In the genomic region with DNA sequence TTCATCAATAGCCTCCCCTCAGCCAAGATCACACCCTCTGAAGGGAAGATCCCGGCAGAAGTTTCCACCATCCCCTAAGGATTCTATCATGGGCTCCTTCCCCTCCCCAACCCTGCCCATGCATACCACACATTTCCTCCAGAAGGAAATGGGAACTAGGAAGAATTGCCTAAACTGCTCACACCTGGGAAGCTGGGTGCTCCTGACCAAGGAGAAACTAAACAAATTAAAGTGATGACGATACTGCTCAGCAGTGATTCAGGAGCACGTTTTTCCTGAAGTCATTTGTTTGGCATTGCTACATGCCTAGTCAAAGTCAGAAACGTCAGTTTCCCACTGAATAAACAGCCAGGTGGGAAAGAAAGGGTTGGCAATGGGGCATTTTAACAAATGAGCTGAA, we compare ENCODE assay signal across 24 cellular contexts.
DNase-seq lines count a peak whose midpoint lies in the region; ATAC-seq and TF ChIP-seq lines count a peak whose summit lies in the region.
"Had no signal": no experiment of that assay in that cellular context is flagged by ENCODE, and none has a peak within 500 bp of the region (broad histone marks: within the 10 kb centered on the region; RNA-seq: fewer than 3 reads in every experiment).

No MANE protein-coding gene starts in this region.

- no peak overlapping the region for H3K4me2 ChIP-seq in IMR-90 (ENCODE audit: low read depth, low read length)

- no peak overlapping the region for H4K8ac ChIP-seq in IMR-90 (ENCODE audit: low read depth in 2 of 2, low read length in 2 of 2)

- POLR2A ChIA-PET in IMR-90 (lab: Charles Lee; ENCODE audit: unreplicated experiment): no interaction called here

- no peak overlapping the region for H3K18ac ChIP-seq in IMR-90 (ENCODE audit: low read depth, low read length)

- in situ Hi-C loops in IMR-90 (cut with MboI; ENCODE audit: low sequenced_read_pairs) (no loop called here), GM13977 (cut with MboI; ENCODE audit: low pct_unique_long_range_greater_than_20kb, low sequenced_read_pairs, unreplicated experiment) (no loop called here)

- H3K9me1 ChIP-seq in IMR-90 (ENCODE audit: insufficient read depth, low read length): peaks cover 3% of the 10 kb centered on the region

- H3K14ac ChIP-seq in IMR-90 (replicated peaks; ENCODE audit: low read depth, low read length): no peak overlapping the region

- H4K5ac ChIP-seq in IMR-90 (ENCODE audit: low read depth, low read length): no peak overlapping the region

- CTCF ChIA-PET in IMR-90 (lab: Yijun Ruan, JAX): no interaction called here

- H2BK5ac ChIP-seq in IMR-90 (ENCODE audit: low read depth, low read length, poor library complexity, severe bottlenecking): no peak overlapping the region

- H4K91ac ChIP-seq in IMR-90 (ENCODE audit: insufficient read depth, low read depth, low read length): no peak overlapping the region

- H3K23ac ChIP-seq in IMR-90 (ENCODE audit: low read depth, low read length): no peak overlapping the region; the same call in 1 of the 2 replicates

- TF ChIP-seq RAD21 in IMR-90 (IDR thresholded peaks at IDR 0.05; ENCODE audit: low read length): no peak

- 0 out of 3 replicates have a peak overlapping the region, but pooled peaks have one; percentile 1 for H2BK15ac ChIP-seq in IMR-90 (ENCODE audit: low read depth, low read length)

- 0 out of 2 replicates have a peak overlapping the region, but pooled peaks have one; percentile 5 for H2BK20ac ChIP-seq in IMR-90 (ENCODE audit: low read depth, low read length)

- H3K9me3 ChIP-seq in IMR-90 (ENCODE audit: control insufficient read depth, insufficient read depth, low read length): peaks cover 3% of the 10 kb centered on the region; the same call in 1 of the 2 replicates
- peaks cover 3% of the 10 kb centered on the region for H3K9me3 ChIP-seq in upper lobe of right lung
- H3K9me3 ChIP-seq: suprapubic skin, vagina had no signal

- TF ChIP-seq POLR2A in IMR-90 (IDR thresholded peaks at IDR 0.05; ENCODE audit: low read depth, low read length): no peak
- TF ChIP-seq POLR2A in GM18505 (IDR thresholded peaks at IDR 0.05; ENCODE audit: borderline replicate concordance, extremely low read depth, insufficient read depth, insufficient read length): no peak

- H3K36me3 ChIP-seq in IMR-90 (ENCODE audit: control insufficient read depth, insufficient read depth, low read length) (no peaks in the 10 kb centered on the region), upper lobe of right lung (no peaks in the 10 kb centered on the region)
- H3K36me3 ChIP-seq: suprapubic skin, vagina had no signal

- no peak overlapping the region for H3K4ac ChIP-seq in IMR-90 (ENCODE audit: low read depth, low read length)

- H3K27ac ChIP-seq in IMR-90 (ENCODE audit: insufficient read depth, low read length): no peak overlapping the region
- H3K27ac ChIP-seq in upper lobe of right lung: no peak overlapping the region
- H3K27ac ChIP-seq: parathyroid adenoma, suprapubic skin, vagina had no signal

- no peak overlapping the region for H2AK5ac ChIP-seq in IMR-90 (ENCODE audit: low read depth, low read length)

- H3K9ac ChIP-seq in IMR-90 (ENCODE audit: low read depth, low read length): no peak overlapping the region
- H3K9ac ChIP-seq: parathyroid adenoma had no signal

- H3K4me1 ChIP-seq in IMR-90 (ENCODE audit: control insufficient read depth, insufficient read depth, low read length) (peaks cover 1% of the 10 kb centered on the region; the same call in 1 of the 2 replicates), upper lobe of right lung (no peaks in the 10 kb centered on the region)
- H3K4me1 ChIP-seq: parathyroid adenoma, vagina had no signal

- intact Hi-C loops in IMR-90 (cut with micrococcal nuclease) (no loop called here), upper lobe of right lung (cut with DNase I) (no loop called here)

- no peak overlapping the region for H2AK9ac ChIP-seq in IMR-90 (replicated peaks; ENCODE audit: low read depth, low read length, poor library complexity)

- ATAC-seq in IMR-90 (ENCODE audit: low read depth) (no peak), upper lobe of right lung (no peak), GM18505 (IDR thresholded peaks at IDR 0.05; ENCODE audit: unreplicated experiment) (no peak)
- ATAC-seq: activated CD4-positive, CD25-positive, alpha-beta regulatory T cell treated with anti-CD3 and anti-CD28 coated beads, Interleukin-2, amount 50 U/mL, for 24 hours; natural killer cell treated with Interleukin-12 subunit alpha and Interleukin-12 subunit beta and Interleukin-15 and Interleukin-18, amount 100 ng/mL, for 72 hours; sciatic nerve had no signal

- H3K27me3 ChIP-seq in IMR-90 (ENCODE audit: control insufficient read depth, insufficient read depth, low read length): no peaks in the 10 kb centered on the region
- no peaks in the 10 kb centered on the region for H3K27me3 ChIP-seq in upper lobe of right lung
- H3K27me3 ChIP-seq: suprapubic skin, vagina had no signal

- DNase-seq in A172 (ENCODE audit: low spot score) (peak; percentile 49), IMR-90 (peak; percentile 89), dermis microvascular lymphatic vessel endothelial cell (ENCODE audit: low read depth in 2 of 2) (peak; percentile 43 to 78), glomerular endothelial cell (ENCODE audit: extremely low read depth, low read depth, low spot score) (peak; percentile 81), upper lobe of right lung (no peak), GM13977 (ENCODE audit: low spot score) (no peak), NCI-H69 (lab: John Stamatoyannopoulos, UW) (no peak)
- DNase-seq: 8988T; activated CD8-positive, alpha-beta memory T cell treated with anti-CD3 and anti-CD28 coated beads for 24 hours; activated T-cell treated with anti-CD3 and anti-CD28 coated beads, Interleukin-2, amount 50 U/mL, for 48 hours; aorta; endodermal cell; Kasumi-1; midbrain; NCI-H1105; NCI-H2081 treated with DMSO at 0.1 percent for 48 hours; NCI-H510A had no signal

- H2BK120ac ChIP-seq in IMR-90 (ENCODE audit: low read depth, low read length): no peak overlapping the region

- H3K56ac ChIP-seq in IMR-90 (ENCODE audit: extremely low read depth, insufficient read depth, low read length): no peak overlapping the region

- TF ChIP-seq CTCF in IMR-90 (conservative IDR thresholded peaks at IDR 0.05; ENCODE audit: low read depth, low read length) (no peak), upper lobe of right lung (IDR thresholded peaks at IDR 0.05) (no peak), GM13977 (IDR thresholded peaks at IDR 0.05; ENCODE audit: extremely low read depth, insufficient read depth, missing control alignments) (no peak)

- dilution Hi-C loops in IMR-90 (cut with HindIII; ENCODE audit: low sequenced_read_pairs, unreplicated experiment): no loop called here

- no CpG with 5 or more reads among the region's 4 CpGs for WGBS in IMR-90 (ENCODE audit: extremely low coverage in 2 of 2, insufficient read length in 1 of 2), 2 experiments

- H3K4me3 ChIP-seq in IMR-90 (ENCODE audit: insufficient read depth, low read depth, low read length) (no peak overlapping the region), upper lobe of right lung (no peak overlapping the region)
- H3K4me3 ChIP-seq: suprapubic skin, vagina had no signal

- no peaks in the 10 kb centered on the region for H3K79me1 ChIP-seq in IMR-90 (ENCODE audit: low read depth in 1 of 2, low read length in 2 of 2)

- peak overlapping the region; percentile 68 for H2AFZ ChIP-seq in IMR-90 (replicated peaks; ENCODE audit: low read length, poor library complexity)
- H2AFZ ChIP-seq: parathyroid adenoma had no signal

- no peaks in the 10 kb centered on the region for H4K20me1 ChIP-seq in IMR-90 (ENCODE audit: insufficient read depth, low read length)

- no TSS peak for BruUV-seq in IMR-90 (replicated peaks; lab: Mats Ljungman, UMichigan)

TF ChIP-seq in IMR-90, 13 proteins besides CTCF, POLR2A, EP300 and RAD21:
- peak; percentile 95 for TF ChIP-seq BHLHE40 (IDR thresholded peaks at IDR 0.05; ENCODE audit: low read depth, low read length)
- TF ChIP-seq RFX5 (IDR thresholded peaks at IDR 0.05; ENCODE audit: low read depth, low read length): no peak
- TF ChIP-seq CEBPB (IDR thresholded peaks at IDR 0.05; ENCODE audit: low read depth, low read length): peak; percentile 66

Comparison
In these comparisons a context has a peak if more than half of its experiments do, and no peak if none do; other contexts are left out.
1. DNase-seq: peak in A172 (single experiment), IMR-90 (single experiment), dermis microvascular lymphatic vessel endothelial cell (2 of 2) and glomerular endothelial cell (single experiment); none in upper lobe of right lung (single experiment), GM13977 (single experiment) and NCI-H69 (single experiment).